In the genomic region with DNA sequence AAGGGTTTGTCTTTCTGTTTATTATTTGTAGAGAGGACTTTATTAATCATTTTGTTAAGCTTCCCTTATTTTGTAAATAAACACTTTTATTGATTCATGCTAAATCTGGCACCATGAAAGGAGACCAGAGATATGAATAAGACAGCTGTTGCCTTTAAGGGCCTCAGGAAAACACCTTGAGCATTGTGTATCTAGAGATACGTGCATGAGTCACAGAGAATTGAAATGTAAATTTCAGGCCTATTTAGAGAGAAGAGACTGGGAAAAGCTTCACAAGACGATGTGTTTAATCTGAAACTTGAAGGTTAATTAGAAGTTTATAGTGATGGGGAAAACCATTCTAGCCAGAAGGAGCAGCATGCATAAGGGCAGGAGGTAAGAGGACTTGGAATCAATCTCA, we compare ENCODE assay signal across 14 cellular contexts. TPM values are rescaled to one million over a fixed set of nuclear protein-coding genes. Genes with fewer than 3 reads are reported as not detected.
DNase-seq lines count a peak whose midpoint lies in the region; ATAC-seq and TF ChIP-seq lines count a peak whose summit lies in the region.
"Had no signal": no experiment of that assay in that cellular context is flagged by ENCODE, and none has a peak within 500 bp of the region (broad histone marks: within the 10 kb centered on the region; RNA-seq: fewer than 3 reads in every experiment).

No MANE protein-coding gene starts in this region.

- peaks cover 0 to 7% of the 10 kb centered on the region in 2 donors for H3K36me3 ChIP-seq in thyroid gland

- WGBS in thyroid gland, 2 donors: 72 to 91% methylated on average over 2 of the region's 2 CpGs

- no peak overlapping the region for H3K27ac ChIP-seq in thyroid gland
- H3K27ac ChIP-seq: vagina had no signal

- no peak for ATAC-seq in natural killer cell treated with Interleukin-12 subunit alpha and Interleukin-12 subunit beta and Interleukin-15 and Interleukin-18, amount 100 ng/mL, for 72 hours
- ATAC-seq in natural killer cell (no peak), HG02885 (IDR thresholded peaks at IDR 0.05; ENCODE audit: poor library complexity, unreplicated experiment) (peak; percentile 42)
- peak; percentile 69 for ATAC-seq in activated T-helper 17 cell treated with anti-CD3 and anti-CD28 coated beads, Interleukin-2, amount 50 U/mL, for 72 hours (replicated peaks)
- ATAC-seq: left cardiac atrium had no signal

- H3K27me3 Mint-ChIP-seq in natural killer cell treated with Interleukin-12 subunit alpha and Interleukin-12 subunit beta and Interleukin-15 and Interleukin-18, amount 100 ng/mL, for 72 hours: no peaks in the 10 kb centered on the region
- no peaks in the 10 kb centered on the region for H3K27me3 Mint-ChIP-seq in natural killer cell (ENCODE audit: low read depth in 2 of 2)
- no peaks in the 10 kb centered on the region for H3K27me3 Mint-ChIP-seq in activated T-helper 17 cell treated with anti-CD3 and anti-CD28 coated beads, Interleukin-2, amount 50 U/mL, for 72 hours
- H3K27me3 Mint-ChIP-seq in type B pancreatic cell: no peaks in the 10 kb centered on the region
- H3K27me3 Mint-ChIP-seq in nephron progenitor cell (ENCODE audit: low read depth, poor library complexity): no peaks in the 10 kb centered on the region

- no peak for TF ChIP-seq CTCF in natural killer cell (IDR thresholded peaks at IDR 0.05)
- TF ChIP-seq CTCF in type B pancreatic cell (conservative IDR thresholded peaks at IDR 0.05): no peak
- no peak for TF ChIP-seq CTCF in nephron progenitor cell (IDR thresholded peaks at IDR 0.05)
- TF ChIP-seq CTCF in thyroid gland (IDR thresholded peaks at IDR 0.05): no peak

- peaks cover 20% of the 10 kb centered on the region for H3K36me3 Mint-ChIP-seq in natural killer cell treated with Interleukin-12 subunit alpha and Interleukin-12 subunit beta and Interleukin-15 and Interleukin-18, amount 100 ng/mL, for 72 hours
- H3K36me3 Mint-ChIP-seq in natural killer cell: peaks cover 17% of the 10 kb centered on the region
- H3K36me3 Mint-ChIP-seq in activated T-helper 17 cell treated with anti-CD3 and anti-CD28 coated beads, Interleukin-2, amount 50 U/mL, for 72 hours (ENCODE audit: low read depth): peaks cover 28% of the 10 kb centered on the region
- peaks cover 43% of the 10 kb centered on the region for H3K36me3 Mint-ChIP-seq in type B pancreatic cell
- peaks cover 58% of the 10 kb centered on the region for H3K36me3 Mint-ChIP-seq in nephron progenitor cell (ENCODE audit: low read depth)

- no peak for TF ChIP-seq POLR2A in thyroid gland (IDR thresholded peaks at IDR 0.05)

- peaks cover 12 to 24% of the 10 kb centered on the region in 2 donors for H3K4me1 Mint-ChIP-seq in natural killer cell treated with Interleukin-12 subunit alpha and Interleukin-12 subunit beta and Interleukin-15 and Interleukin-18, amount 100 ng/mL, for 72 hours (ENCODE audit: low read depth in 2 of 2)
- H3K4me1 Mint-ChIP-seq in natural killer cell: peaks cover 0 to 12% of the 10 kb centered on the region in 2 donors
- peaks cover 8% of the 10 kb centered on the region for H3K4me1 Mint-ChIP-seq in activated T-helper 17 cell treated with anti-CD3 and anti-CD28 coated beads, Interleukin-2, amount 50 U/mL, for 72 hours
- peaks cover 24% of the 10 kb centered on the region for H3K4me1 Mint-ChIP-seq in type B pancreatic cell (ENCODE audit: unreplicated experiment)
- H3K4me1 Mint-ChIP-seq in nephron progenitor cell: peaks cover 7% of the 10 kb centered on the region

- H3K27ac Mint-ChIP-seq in natural killer cell treated with Interleukin-12 subunit alpha and Interleukin-12 subunit beta and Interleukin-15 and Interleukin-18, amount 100 ng/mL, for 72 hours: no peak overlapping the region
- H3K27ac Mint-ChIP-seq in natural killer cell: no peak overlapping the region
- H3K27ac Mint-ChIP-seq in activated T-helper 17 cell treated with anti-CD3 and anti-CD28 coated beads, Interleukin-2, amount 50 U/mL, for 72 hours: no peak overlapping the region
- peak overlapping the region; percentile 95 for H3K27ac Mint-ChIP-seq in type B pancreatic cell
- no peak overlapping the region for H3K27ac Mint-ChIP-seq in nephron progenitor cell

- no peaks in the 10 kb centered on the region for H3K27me3 ChIP-seq in thyroid gland
- H3K27me3 ChIP-seq: Peyer's patch, spleen, vagina had no signal

- peak overlapping the region; percentile 3 for H3K4me3 Mint-ChIP-seq in natural killer cell treated with Interleukin-12 subunit alpha and Interleukin-12 subunit beta and Interleukin-15 and Interleukin-18, amount 100 ng/mL, for 72 hours
- H3K4me3 Mint-ChIP-seq in natural killer cell: no peak overlapping the region
- peak overlapping the region; percentile 9 for H3K4me3 Mint-ChIP-seq in activated T-helper 17 cell treated with anti-CD3 and anti-CD28 coated beads, Interleukin-2, amount 50 U/mL, for 72 hours
- H3K4me3 Mint-ChIP-seq in type B pancreatic cell: peak overlapping the region; percentile 32
- H3K4me3 Mint-ChIP-seq in nephron progenitor cell: no peak overlapping the region

- intact Hi-C loops in natural killer cell (cut with micrococcal nuclease): no loop called here
- intact Hi-C loops in thyroid gland (cut with DNase I): no loop called here

- H3K4me3 ChIP-seq in thyroid gland (replicated peaks in 1 of 3): no peak overlapping the region
- H3K4me3 ChIP-seq: Peyer's patch, spleen, vagina had no signal

- no peak for DNase-seq in natural killer cell treated with Interleukin-12 subunit alpha and Interleukin-12 subunit beta and Interleukin-15 and Interleukin-18, amount 100 ng/mL, for 72 hours (ENCODE audit: low spot score)
- DNase-seq in natural killer cell: no peak
- no peak for DNase-seq in type B pancreatic cell (ENCODE audit: extremely low spot score, unreplicated experiment)
- no peak for DNase-seq in nephron progenitor cell
- DNase-seq in stimulated activated CD4-positive, alpha-beta T cell treated with anti-CD3 and anti-CD28 coated beads, Interleukin-2, amount 100 ng/mL, for 48 hours: no peak
- no peak for DNase-seq in thyroid gland
- DNase-seq: DMS79, Kasumi-1, left cardiac atrium, Peyer's patch, spleen had no signal

- no peaks in the 10 kb centered on the region for H3K9me3 Mint-ChIP-seq in natural killer cell treated with Interleukin-12 subunit alpha and Interleukin-12 subunit beta and Interleukin-15 and Interleukin-18, amount 100 ng/mL, for 72 hours
- H3K9me3 Mint-ChIP-seq in natural killer cell: no peaks in the 10 kb centered on the region
- no peaks in the 10 kb centered on the region for H3K9me3 Mint-ChIP-seq in activated T-helper 17 cell treated with anti-CD3 and anti-CD28 coated beads, Interleukin-2, amount 50 U/mL, for 72 hours
- peaks cover 3% of the 10 kb centered on the region for H3K9me3 Mint-ChIP-seq in type B pancreatic cell
- no peaks in the 10 kb centered on the region for H3K9me3 Mint-ChIP-seq in nephron progenitor cell

- no peaks in the 10 kb centered on the region for H3K9me3 ChIP-seq in thyroid gland
- H3K9me3 ChIP-seq: Peyer's patch, spleen, vagina had no signal

- H3K4me1 ChIP-seq in thyroid gland: peaks cover 14 to 29% of the 10 kb centered on the region in 2 donors

RNA-seq across cellular contexts. Expression of gene UTS2B, which starts 28.6 kb away (rescaled TPM):
- not detected for total RNA-seq in natural killer cell treated with Interleukin-12 subunit alpha and Interleukin-12 subunit beta and Interleukin-15 and Interleukin-18, amount 100 ng/mL, for 72 hours
- total RNA-seq in natural killer cell (under 1 TPM in 1 of 3 donors, not detected in 2; 0.47 TPM), type B pancreatic cell (ENCODE audit: low replicate concordance) (0.58 TPM in 1 of 2 replicates, not detected in the other), thyroid gland (1 to 10 TPM in 2 of 4 donors, under 1 TPM in 1, not detected in 1; 0.27 to 2.0 (median 1.4) TPM)
- not detected for total RNA-seq in activated T-helper 17 cell treated with anti-CD3 and anti-CD28 coated beads, Interleukin-2, amount 50 U/mL, for 72 hours

RNA-seq across cellular contexts. Expression of gene CCDC50, which starts 29.7 kb away (rescaled TPM):
- 10 to 100 TPM; 24.4 to 27.7 TPM for total RNA-seq in natural killer cell treated with Interleukin-12 subunit alpha and Interleukin-12 subunit beta and Interleukin-15 and Interleukin-18, amount 100 ng/mL, for 72 hours
- 10 to 100 TPM; 19.9 to 27.3 (median 22.6) TPM for total RNA-seq in natural killer cell
- total RNA-seq in activated T-helper 17 cell treated with anti-CD3 and anti-CD28 coated beads, Interleukin-2, amount 50 U/mL, for 72 hours: 10 to 100 TPM; 12.6 to 14.6 TPM
- total RNA-seq in type B pancreatic cell (ENCODE audit: low replicate concordance): 47.4 and 76.2 TPM in 2 replicates
- 100 to 1,000 TPM in 1 of 4 donors, 10 to 100 TPM in 3; 63.3 to 104 (median 91.1) TPM for total RNA-seq in thyroid gland

Comparison
In these comparisons a context has a peak if more than half of its experiments do, and no peak if none do; other contexts are left out.
1. H3K4me3 Mint-ChIP-seq: peak in natural killer cell treated with Interleukin-12 subunit alpha and Interleukin-12 subunit beta and Interleukin-15 and Interleukin-18, amount 100 ng/mL, for 72 hours (single experiment), activated T-helper 17 cell treated with anti-CD3 and anti-CD28 coated beads, Interleukin-2, amount 50 U/mL, for 72 hours (single experiment) and type B pancreatic cell (single experiment); none in natural killer cell (single experiment) and nephron progenitor cell (single experiment).
2. ATAC-seq: peak in HG02885 (single experiment) and activated T-helper 17 cell treated with anti-CD3 and anti-CD28 coated beads, Interleukin-2, amount 50 U/mL, for 72 hours (single experiment); none in natural killer cell treated with Interleukin-12 subunit alpha and Interleukin-12 subunit beta and Interleukin-15 and Interleukin-18, amount 100 ng/mL, for 72 hours (0 of 2) and natural killer cell (0 of 3).